ENCODE assay signal across 11 cellular contexts in the genomic region with DNA sequence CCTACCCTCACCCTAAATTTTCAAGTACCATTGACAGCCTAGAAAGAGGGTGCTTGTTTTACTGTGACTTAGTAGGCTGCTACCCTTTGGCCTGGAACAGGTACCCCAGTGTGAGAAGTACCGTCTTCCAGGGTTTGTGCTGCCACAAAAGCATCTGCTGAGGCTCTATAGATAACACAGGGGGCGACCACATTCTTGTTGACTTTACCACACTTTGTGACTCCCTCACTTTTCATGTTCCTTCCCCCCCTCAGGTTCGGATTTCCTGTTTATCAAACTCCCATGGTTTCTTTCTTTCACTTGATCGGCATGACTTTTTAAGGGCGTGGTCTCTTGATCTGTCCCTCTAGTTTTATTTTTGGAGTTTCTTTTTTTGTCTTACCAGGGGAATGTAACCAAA. TPM values are rescaled to one million over a fixed set of nuclear protein-coding genes. Genes with fewer than 3 reads are reported as not detected.
A peak's percentile ranks its signal among the peaks of the same experiment; 100 is the strongest.
DNase-seq lines count a peak whose midpoint lies in the region; ATAC-seq, FAIRE-seq and TF ChIP-seq lines count a peak whose summit lies in the region.
"Had no signal": no experiment of that assay in that cellular context is flagged by ENCODE, and none has a peak within 500 bp of the region (broad histone marks: within the 10 kb centered on the region; RNA-seq: fewer than 3 reads in every experiment).

No MANE protein-coding gene starts in this region.

- H3K4me3 ChIP-seq in small intestine (ENCODE audit: low read depth in 1 of 2, low read length in 2 of 2) (no peak overlapping the region), left lung (no peak overlapping the region)
- H3K4me3 ChIP-seq: cardiac muscle cell had no signal

- ATAC-seq in effector memory CD8-positive, alpha-beta T cell (replicated peaks), result peak; percentile 89
- ATAC-seq in left lung (no peak), GM21737 (IDR thresholded peaks at IDR 0.05; ENCODE audit: unreplicated experiment) (no peak)

- H3K27me3 ChIP-seq in small intestine (ENCODE audit: control insufficient read depth in 2 of 2, insufficient read depth in 2 of 2, low read length in 2 of 2), result no peaks in the 10 kb centered on the region
- H3K27me3 ChIP-seq in left lung, result no peaks in the 10 kb centered on the region
- H3K27me3 ChIP-seq: cardiac muscle cell had no signal

- H3K27ac ChIP-seq in small intestine (ENCODE audit: low read depth in 1 of 2, low read length in 1 of 2) (no peak overlapping the region), left lung (no peak overlapping the region)
- H3K27ac ChIP-seq: cardiac muscle cell had no signal

- H3K9me3 ChIP-seq in small intestine (ENCODE audit: control insufficient read depth, low read depth), result no peaks in the 10 kb centered on the region
- no peaks in the 10 kb centered on the region for H3K9me3 ChIP-seq in left lung

- H3K36me3 ChIP-seq in small intestine (ENCODE audit: control insufficient read depth in 2 of 2, insufficient read depth in 2 of 2, low read length in 2 of 2) (peaks cover 2 to 7% of the 10 kb centered on the region in 2 donors), left lung (peaks cover 5 to 44% of the 10 kb centered on the region in 2 donors)
- H3K36me3 ChIP-seq: cardiac muscle cell had no signal

- DNase-seq in activated gamma-delta T cell treated with Interleukin-2 at 50 U/mL for 16 hours, result peak; percentile 27
- no peak for DNase-seq in activated gamma-delta T cell (lab: John Stamatoyannopoulos, UW)
- DNase-seq in effector memory CD8-positive, alpha-beta T cell, result peak; percentile 5 to 17 (median 12)
- DNase-seq in small intestine, result peak; percentile 26
- DNase-seq in left lung, result no peak
- no peak for DNase-seq in HCEC 1CT
- DNase-seq: activated CD8-positive, alpha-beta memory T cell treated with anti-CD3 and anti-CD28 coated beads, Interleukin-2, amount 50 U/mL, for 4 hours had no signal

- H3K4me1 ChIP-seq in small intestine (ENCODE audit: control insufficient read depth in 2 of 2, insufficient read depth in 1 of 2, low read depth in 1 of 2, low read length in 1 of 2) (no peaks in the 10 kb centered on the region), left lung (no peaks in the 10 kb centered on the region)

- H3K4me1 Mint-ChIP-seq in T-helper 1 cell treated with Interleukin-12 subunit alpha and Interleukin-12 subunit beta and Interleukin-4 antibody, amounts not matched to agents 30 μg/mL and 1 μg/mL, for 36 hours (ENCODE audit: low read depth), result peaks cover 24% of the 10 kb centered on the region
- H3K4me1 Mint-ChIP-seq in effector memory CD8-positive, alpha-beta T cell (ENCODE audit: low read depth in 2 of 2), result peaks cover 19 to 32% of the 10 kb centered on the region in 2 donors

- no peaks in the 10 kb centered on the region for H3K9me3 Mint-ChIP-seq in T-helper 1 cell treated with Interleukin-12 subunit alpha and Interleukin-12 subunit beta and Interleukin-4 antibody, amounts not matched to agents 30 μg/mL and 1 μg/mL, for 36 hours
- H3K9me3 Mint-ChIP-seq in effector memory CD8-positive, alpha-beta T cell, result no peaks in the 10 kb centered on the region
- H3K9me3 Mint-ChIP-seq: HFFc6 had no signal

- H3K27ac Mint-ChIP-seq in T-helper 1 cell treated with Interleukin-12 subunit alpha and Interleukin-12 subunit beta and Interleukin-4 antibody, amounts not matched to agents 30 μg/mL and 1 μg/mL, for 36 hours, result peak overlapping the region; percentile 79
- H3K27ac Mint-ChIP-seq in effector memory CD8-positive, alpha-beta T cell, result peak overlapping the region; percentile 89 to 96

- FAIRE-seq in small intestine (lab: Jason Lieb, UNC), result no peak

- intact Hi-C loops in left lung (cut with DNase I), result loop anchor here in 1 of 2 donors (5.0 kb wide), 1 partner anchor 128 kb away; the partner anchor contains the start of gene SCN5A

- no peaks in the 10 kb centered on the region for H3K27me3 Mint-ChIP-seq in T-helper 1 cell treated with Interleukin-12 subunit alpha and Interleukin-12 subunit beta and Interleukin-4 antibody, amounts not matched to agents 30 μg/mL and 1 μg/mL, for 36 hours (ENCODE audit: low read depth)
- no peaks in the 10 kb centered on the region for H3K27me3 Mint-ChIP-seq in effector memory CD8-positive, alpha-beta T cell

- peaks cover 29% of the 10 kb centered on the region for H3K36me3 Mint-ChIP-seq in T-helper 1 cell treated with Interleukin-12 subunit alpha and Interleukin-12 subunit beta and Interleukin-4 antibody, amounts not matched to agents 30 μg/mL and 1 μg/mL, for 36 hours (ENCODE audit: low read depth)
- H3K36me3 Mint-ChIP-seq in effector memory CD8-positive, alpha-beta T cell (ENCODE audit: insufficient read depth), result peaks cover 16% of the 10 kb centered on the region

- TF ChIP-seq CTCF in left lung (IDR thresholded peaks at IDR 0.05), result no peak

- WGBS in small intestine, 3 donors, result 53 to 67% (median 65%) methylated on average over 5 of the region's 5 CpGs

- H3K4me3 Mint-ChIP-seq in T-helper 1 cell treated with Interleukin-12 subunit alpha and Interleukin-12 subunit beta and Interleukin-4 antibody, amounts not matched to agents 30 μg/mL and 1 μg/mL, for 36 hours, result peak overlapping the region; percentile 60
- peak overlapping the region; percentile 22 to 61 for H3K4me3 Mint-ChIP-seq in effector memory CD8-positive, alpha-beta T cell
- H3K4me3 Mint-ChIP-seq: HFFc6 had no signal

RNA-seq across cellular contexts. Expression of gene EXOG, which starts 23.5 kb away (rescaled TPM):
- polyA plus RNA-seq in small intestine, result 1 to 10 TPM; 1.3 to 4.5 (median 3.0) TPM
- 10 to 100 TPM; 12.8 to 14.4 TPM for total RNA-seq in left lung

Comparison
In these comparisons a context has a peak if more than half of its experiments do, and no peak if none do; other contexts are left out.
1. DNase-seq: peak in activated gamma-delta T cell treated with Interleukin-2 at 50 U/mL for 16 hours (single experiment), effector memory CD8-positive, alpha-beta T cell (3 of 3) and small intestine (single experiment); none in activated gamma-delta T cell (single experiment), left lung (0 of 2) and HCEC 1CT (single experiment).